ENCODE assay signal across 1 cellular context in the genomic region with DNA sequence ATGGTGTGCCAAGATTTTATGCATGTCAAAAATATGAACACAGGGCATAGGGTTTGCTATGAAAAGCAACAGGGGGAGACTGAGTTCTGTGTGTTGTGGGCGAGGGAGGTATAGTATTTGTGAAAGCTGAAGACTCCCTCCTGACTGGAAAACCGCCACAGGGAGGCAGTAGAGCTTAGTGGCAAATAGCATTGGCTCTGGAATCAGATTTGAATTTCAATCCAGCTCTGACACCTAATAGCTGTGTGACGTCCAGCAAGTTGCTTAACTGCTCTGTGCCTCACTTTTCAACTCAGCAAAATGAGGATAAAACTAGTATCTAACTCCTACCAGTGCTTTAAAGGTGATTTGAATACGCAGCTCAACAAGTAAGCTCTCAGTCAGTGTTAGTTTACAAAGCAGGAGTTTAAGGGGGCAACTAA.
TF ChIP-seq lines count a peak whose summit lies in the region.

No MANE protein-coding gene starts in this region.

TF ChIP-seq in HepG2, 621 proteins besides CTCF, POLR2A, EP300 and RAD21 (continued from another document):
- TF ChIP-seq, protein P1, sequence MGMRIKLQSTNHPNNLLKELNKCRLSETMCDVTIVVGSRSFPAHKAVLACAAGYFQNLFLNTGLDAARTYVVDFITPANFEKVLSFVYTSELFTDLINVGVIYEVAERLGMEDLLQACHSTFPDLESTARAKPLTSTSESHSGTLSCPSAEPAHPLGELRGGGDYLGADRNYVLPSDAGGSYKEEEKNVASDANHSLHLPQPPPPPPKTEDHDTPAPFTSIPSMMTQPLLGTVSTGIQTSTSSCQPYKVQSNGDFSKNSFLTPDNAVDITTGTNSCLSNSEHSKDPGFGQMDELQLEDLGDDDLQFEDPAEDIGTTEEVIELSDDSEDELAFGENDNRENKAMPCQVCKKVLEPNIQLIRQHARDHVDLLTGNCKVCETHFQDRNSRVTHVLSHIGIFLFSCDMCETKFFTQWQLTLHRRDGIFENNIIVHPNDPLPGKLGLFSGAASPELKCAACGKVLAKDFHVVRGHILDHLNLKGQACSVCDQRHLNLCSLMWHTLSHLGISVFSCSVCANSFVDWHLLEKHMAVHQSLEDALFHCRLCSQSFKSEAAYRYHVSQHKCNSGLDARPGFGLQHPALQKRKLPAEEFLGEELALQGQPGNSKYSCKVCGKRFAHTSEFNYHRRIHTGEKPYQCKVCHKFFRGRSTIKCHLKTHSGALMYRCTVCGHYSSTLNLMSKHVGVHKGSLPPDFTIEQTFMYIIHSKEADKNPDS (CRISPR knock-in tag; IDR thresholded peaks at IDR 0.05), result no peak
- TF ChIP-seq RCOR2 (CRISPR knock-in tag; IDR thresholded peaks at IDR 0.05) (no peak), CREB1 (IDR thresholded peaks at IDR 0.05) (peak; percentile 3; the same call in 1 of the 2 replicates), CREB1 (CRISPR knock-in tag; IDR thresholded peaks at IDR 0.05) (no peak), ZNF768 (CRISPR knock-in tag; IDR thresholded peaks at IDR 0.05) (peak; percentile 93; the same call in 1 of the 2 replicates), ZFP36 (IDR thresholded peaks at IDR 0.05; ENCODE audit: borderline replicate concordance, low read depth, low read length, partially characterized antibody) (peak; percentile 91), GATAD2A (CRISPR knock-in tag; IDR thresholded peaks at IDR 0.05) (no peak)
- TF ChIP-seq, protein P2, sequence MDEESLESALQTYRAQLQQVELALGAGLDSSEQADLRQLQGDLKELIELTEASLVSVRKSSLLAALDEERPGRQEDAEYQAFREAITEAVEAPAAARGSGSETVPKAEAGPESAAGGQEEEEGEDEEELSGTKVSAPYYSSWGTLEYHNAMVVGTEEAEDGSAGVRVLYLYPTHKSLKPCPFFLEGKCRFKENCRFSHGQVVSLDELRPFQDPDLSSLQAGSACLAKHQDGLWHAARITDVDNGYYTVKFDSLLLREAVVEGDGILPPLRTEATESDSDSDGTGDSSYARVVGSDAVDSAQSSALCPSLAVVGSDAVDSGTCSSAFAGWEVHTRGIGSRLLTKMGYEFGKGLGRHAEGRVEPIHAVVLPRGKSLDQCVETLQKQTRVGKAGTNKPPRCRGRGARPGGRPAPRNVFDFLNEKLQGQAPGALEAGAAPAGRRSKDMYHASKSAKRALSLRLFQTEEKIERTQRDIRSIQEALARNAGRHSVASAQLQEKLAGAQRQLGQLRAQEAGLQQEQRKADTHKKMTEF (CRISPR knock-in tag; IDR thresholded peaks at IDR 0.05), result peak; percentile 19; the same call in 1 of the 2 replicates
